Comparison of ENCODE assay signal across 11 cellular contexts in genomic region chr19:7386308-7386707, GRCh38. TPM values are rescaled to one million over a fixed set of nuclear protein-coding genes. Genes with fewer than 3 reads are reported as not detected.
A peak's percentile ranks its signal among the peaks of the same experiment; 100 is the strongest.
DNase-seq lines count a peak whose midpoint lies in the region; ATAC-seq and TF ChIP-seq lines count a peak whose summit lies in the region.
"Had no signal": no experiment of that assay in that cellular context is flagged by ENCODE, and none has a peak within 500 bp of the region (broad histone marks: within the 10 kb centered on the region; RNA-seq: fewer than 3 reads in every experiment).

No MANE protein-coding gene starts in this region.

- DNase-seq in A172 (ENCODE audit: low spot score) (peak; percentile 40), Daoy (ENCODE audit: low read depth) (peak; percentile 30), OCI-M1 (lab: John Stamatoyannopoulos, UW) (peak; percentile 5), epithelial cell of esophagus (ENCODE audit: low read depth) (peak; percentile 30), DMS53 treated with DMSO at 0.1 percent for 48 hours (lab: John Stamatoyannopoulos, UW; ENCODE audit: unreplicated experiment) (no peak), C1 segment of cervical spinal cord (lab: John Stamatoyannopoulos, UW) (no peak)
- DNase-seq: activated naive CD8-positive, alpha-beta T cell treated with anti-CD3 and anti-CD28 coated beads, Interleukin-2, amount 10 ng/mL, durations not matched to agents 7 days and 5 days; naive B cell had no signal

- H3K4me3 ChIP-seq in epithelial cell of esophagus (ENCODE audit: low read length): no peak overlapping the region
- H3K4me3 ChIP-seq: skin epidermis had no signal

- ATAC-seq in GM18873 (IDR thresholded peaks at IDR 0.05; ENCODE audit: low FRiP score, unreplicated experiment): no peak
- ATAC-seq in HG03520 (IDR thresholded peaks at IDR 0.05; ENCODE audit: unreplicated experiment): no peak

- TF ChIP-seq CTCF in epithelial cell of esophagus (IDR thresholded peaks at IDR 0.05; ENCODE audit: insufficient read depth, low read depth, low read length, missing control alignments): peak; percentile 23

RNA-seq across cellular contexts. Expression of gene ARHGEF18, which starts 37.6 kb away (rescaled TPM):
- 29.0 and 35.7 TPM in 2 replicates for total RNA-seq in A172 (2014; rRNA removed; shearing (Covaris generic))
- total RNA-seq in Daoy (2014; rRNA removed; shearing (Covaris generic)): 38.8 and 53.5 TPM in 2 replicates

Comparison
In these comparisons a context has a peak if more than half of its experiments do, and no peak if none do; other contexts are left out.
1. DNase-seq: peak in A172 (single experiment), Daoy (single experiment), OCI-M1 (single experiment) and epithelial cell of esophagus (single experiment); none in DMS53 treated with DMSO at 0.1 percent for 48 hours (single experiment) and C1 segment of cervical spinal cord (0 of 14).